ENCODE assay signal across 15 cellular contexts in genomic region chr2:67446504-67446911, GRCh38. TPM values are rescaled to one million over a fixed set of nuclear protein-coding genes. Genes with fewer than 3 reads are reported as not detected.
DNase-seq lines count a peak whose midpoint lies in the region; ATAC-seq and TF ChIP-seq lines count a peak whose summit lies in the region.
"Had no signal": no experiment of that assay in that cellular context is flagged by ENCODE, and none has a peak within 500 bp of the region (broad histone marks: within the 10 kb centered on the region; RNA-seq: fewer than 3 reads in every experiment).

No MANE protein-coding gene starts in this region.

- H3K9ac ChIP-seq in adipocyte (ENCODE audit: low read length), result no peak overlapping the region

- H3K27ac ChIP-seq in left lung (peak overlapping the region in 1 of 2 donors; percentile 37), testis (no peak overlapping the region)

- no peaks in the 10 kb centered on the region for H3K4me1 ChIP-seq in adipocyte (ENCODE audit: control insufficient read depth, insufficient read depth, low read length)
- peaks cover 0 to 3% of the 10 kb centered on the region in 2 donors for H3K4me1 ChIP-seq in left lung
- peaks cover 5% of the 10 kb centered on the region for H3K4me1 ChIP-seq in testis

- H3K9me3 ChIP-seq in adipocyte (ENCODE audit: control insufficient read depth, low read length) (no peaks in the 10 kb centered on the region), left lung (peaks cover 0 to 2% of the 10 kb centered on the region in 2 donors), testis (no peaks in the 10 kb centered on the region)

- ATAC-seq in left lung (peak; percentile 92), GM18511 (IDR thresholded peaks at IDR 0.05; ENCODE audit: unreplicated experiment) (no peak), HG02610 (IDR thresholded peaks at IDR 0.05; ENCODE audit: unreplicated experiment) (no peak)
- ATAC-seq: activated CD8-positive, alpha-beta T cell treated with anti-CD3 and anti-CD28 coated beads, Interleukin-2, amount 10 ng/mL, durations not matched to agents 7 days and 5 days; activated naive CD8-positive, alpha-beta T cell treated with anti-CD3 and anti-CD28 coated beads, Interleukin-2, amount 50 U/mL, for 24 hours; SK-N-SH treated with all-trans-retinoic acid at 6 μM for 48 hours had no signal

- no peaks in the 10 kb centered on the region for H3K36me3 ChIP-seq in adipocyte (ENCODE audit: control insufficient read depth, insufficient read depth, low read length, severe bottlenecking)
- no peaks in the 10 kb centered on the region for H3K36me3 ChIP-seq in left lung
- no peaks in the 10 kb centered on the region for H3K36me3 ChIP-seq in testis (ENCODE audit: low read depth, missing control alignments)

- TF ChIP-seq CTCF in left lung (IDR thresholded peaks at IDR 0.05) (no peak), testis (IDR thresholded peaks at IDR 0.05) (no peak)

- DNase-seq in DMS53 (lab: John Stamatoyannopoulos, UW), result peak; percentile 87
- peak; percentile 63 for DNase-seq in NCI-H1694 (lab: John Stamatoyannopoulos, UW)
- peak; percentile 37 for DNase-seq in adipocyte (ENCODE audit: low read depth)
- DNase-seq in left lung, result no peak
- DNase-seq in testis, result no peak
- DNase-seq in SIG-M5 treated with dmso at 0.1 percent for 504 hours (lab: John Stamatoyannopoulos, UW; ENCODE audit: unreplicated experiment), result no peak
- DNase-seq: activated CD8-positive, alpha-beta T cell treated with anti-CD3 and anti-CD28 coated beads, Interleukin-2, amount 10 ng/mL, durations not matched to agents 7 days and 5 days; activated naive CD8-positive, alpha-beta T cell treated with anti-CD3 and anti-CD28 coated beads, Interleukin-2, amount 50 U/mL, for 24 hours; C1 segment of cervical spinal cord; erythroblast; Kasumi-1; stimulated activated CD8-positive, alpha-beta memory T cell treated with anti-CD3 and anti-CD28 coated beads, Interleukin-4, amount 100 ng/mL, for 48 hours had no signal

- H3K27me3 ChIP-seq in adipocyte (replicated peaks; ENCODE audit: control insufficient read depth, insufficient read depth, low read length) (no peaks in the 10 kb centered on the region), left lung (no peaks in the 10 kb centered on the region), testis (no peaks in the 10 kb centered on the region)

- H3K4me3 ChIP-seq in adipocyte (ENCODE audit: low read length) (no peak overlapping the region), left lung (no peak overlapping the region), testis (no peak overlapping the region)

- intact Hi-C loops in left lung (cut with DNase I) (no loop called here), testis (cut with DNase I; ENCODE audit: low total_unique reads) (no loop called here)

- TF ChIP-seq POLR2A in testis (IDR thresholded peaks at IDR 0.05), result no peak

- 43 to 63% methylated on average over 2 of the region's 2 CpGs for WGBS in testis, 2 donors

RNA-seq across cellular contexts. Expression of gene ETAA1, which starts 49.4 kb away (rescaled TPM):
- 10 to 100 TPM; 11.8 to 12.7 TPM for total RNA-seq in left lung
- total RNA-seq in testis, result 10 to 100 TPM; 18.7 to 19.2 TPM
- polyA plus RNA-seq in testis (ENCODE audit: insufficient read depth, low read depth, low replicate concordance), result 4.4 TPM

Comparison
In these comparisons a context has a peak if more than half of its experiments do, and no peak if none do; other contexts are left out.
1. DNase-seq: peak in DMS53 (single experiment), NCI-H1694 (single experiment) and adipocyte (single experiment); none in left lung (0 of 2), testis (single experiment) and SIG-M5 treated with dmso at 0.1 percent for 504 hours (single experiment).